ENCODE assay signal across 20 cellular contexts in genomic region chr18:5729983-5730699, GRCh38.
"Had no signal": no experiment of that assay in that cellular context is flagged by ENCODE, and none has a peak within 500 bp of the region (broad histone marks: within the 10 kb centered on the region; RNA-seq: fewer than 3 reads in every experiment).

No MANE protein-coding gene starts in this region.

- DNase-seq: activated CD4-positive, alpha-beta T cell treated with anti-CD3 and anti-CD28 coated beads for 4 hours; activated CD4-positive, alpha-beta T cell treated with anti-CD3 and anti-CD28 coated beads, Interleukin-2, amount 50 U/mL, for 48 hours; activated CD4-positive, CD25-positive, alpha-beta regulatory T cell; activated CD8-positive, alpha-beta memory T cell treated with anti-CD3 and anti-CD28 coated beads, Interleukin-2, amount 50 U/mL, for 48 hours; activated naive CD4-positive, alpha-beta T cell; activated naive CD8-positive, alpha-beta T cell treated with anti-CD3 and anti-CD28 coated beads for 36 hours; activated T-cell treated with anti-CD3 and anti-CD28 coated beads, Interleukin-2, amount 50 U/mL, for 4 hours; amygdala; foreskin melanocyte; lower lobe of right lung; mesendoderm; naive thymus-derived CD4-positive, alpha-beta T cell; stimulated activated CD4-positive, alpha-beta T cell treated with anti-CD3 and anti-CD28 coated beads, Interleukin-1b, Interleukin-23, amount 100 ng/mL, for 48 hours; stimulated activated naive CD8-positive, alpha-beta T cell treated with anti-CD3 and anti-CD28 coated beads, Interleukin-15, amount 100 ng/mL, for 72 hours; T-helper 17 cell had no signal

- H3K9me3 Mint-ChIP-seq: activated naive CD8-positive, alpha-beta T cell treated with anti-CD3 and anti-CD28 coated beads for 36 hours; activated T-cell treated with anti-CD3 and anti-CD28 coated beads, Interleukin-2, amount 50 U/mL, for 4 hours; activated T-helper 2 cell treated with anti-CD3 and anti-CD28 coated beads, Interferon-gamma antibody, Interleukin-2, Interleukin-4, amounts not matched to agents 10 μg/mL and 5 μg/mL and 100 μg/mL, durations not matched to agents 14 hours and 24 hours and 36 hours; type B pancreatic cell had no signal

- H3K4me1 Mint-ChIP-seq: activated naive CD8-positive, alpha-beta T cell treated with anti-CD3 and anti-CD28 coated beads for 36 hours; naive thymus-derived CD4-positive, alpha-beta T cell; stimulated activated effector memory CD8-positive, alpha-beta T cell treated with anti-CD3 and anti-CD28 coated beads, Interleukin-12 subunit alpha, Interleukin-12 subunit beta, amount 100 ng/mL, for 72 hours; stimulated activated naive CD8-positive, alpha-beta T cell treated with anti-CD3 and anti-CD28 coated beads, Interleukin-15, amount 100 ng/mL, for 72 hours; T-helper 17 cell had no signal

- H3K27ac ChIP-seq: lower lobe of right lung, skin epidermis had no signal

- H3K27ac Mint-ChIP-seq: activated naive CD8-positive, alpha-beta T cell treated with anti-CD3 and anti-CD28 coated beads for 36 hours; activated T-helper 2 cell treated with anti-CD3 and anti-CD28 coated beads, Interferon-gamma antibody, Interleukin-2, Interleukin-4, amounts not matched to agents 10 μg/mL and 5 μg/mL and 100 μg/mL, durations not matched to agents 14 hours and 24 hours and 36 hours; naive thymus-derived CD4-positive, alpha-beta T cell; stimulated activated effector memory CD8-positive, alpha-beta T cell treated with anti-CD3 and anti-CD28 coated beads, Interleukin-12 subunit alpha, Interleukin-12 subunit beta, amount 100 ng/mL, for 72 hours; stimulated activated naive CD8-positive, alpha-beta T cell treated with anti-CD3 and anti-CD28 coated beads, Interleukin-15, amount 100 ng/mL, for 72 hours; T-helper 17 cell; type B pancreatic cell had no signal

- H3K4me1 ChIP-seq: lower lobe of right lung had no signal

- H3K4me3 ChIP-seq: lower lobe of right lung, skin epidermis had no signal

- H3K27me3 Mint-ChIP-seq: T-helper 17 cell had no signal

- FAIRE-seq: islet of Langerhans had no signal

- H3K4me3 Mint-ChIP-seq: activated naive CD8-positive, alpha-beta T cell treated with anti-CD3 and anti-CD28 coated beads for 36 hours; activated T-cell treated with anti-CD3 and anti-CD28 coated beads, Interleukin-2, amount 50 U/mL, for 4 hours; naive thymus-derived CD4-positive, alpha-beta T cell; stimulated activated effector memory CD8-positive, alpha-beta T cell treated with anti-CD3 and anti-CD28 coated beads, Interleukin-12 subunit alpha, Interleukin-12 subunit beta, amount 100 ng/mL, for 72 hours; stimulated activated naive CD8-positive, alpha-beta T cell treated with anti-CD3 and anti-CD28 coated beads, Interleukin-15, amount 100 ng/mL, for 72 hours; T-helper 17 cell; type B pancreatic cell had no signal

- H3K36me3 Mint-ChIP-seq: activated naive CD8-positive, alpha-beta T cell treated with anti-CD3 and anti-CD28 coated beads for 36 hours; naive thymus-derived CD4-positive, alpha-beta T cell; stimulated activated effector memory CD8-positive, alpha-beta T cell treated with anti-CD3 and anti-CD28 coated beads, Interleukin-12 subunit alpha, Interleukin-12 subunit beta, amount 100 ng/mL, for 72 hours; type B pancreatic cell had no signal

- H3K9me3 ChIP-seq: lower lobe of right lung had no signal

- H3K36me3 ChIP-seq: lower lobe of right lung had no signal

- ATAC-seq: activated T-cell treated with anti-CD3 and anti-CD28 coated beads, Interleukin-2, amount 50 U/mL, for 4 hours; lower lobe of right lung; naive thymus-derived CD4-positive, alpha-beta T cell; stimulated activated effector memory CD8-positive, alpha-beta T cell treated with anti-CD3 and anti-CD28 coated beads, Interleukin-12 subunit alpha, Interleukin-12 subunit beta, amount 100 ng/mL, for 72 hours; stimulated activated naive CD8-positive, alpha-beta T cell treated with anti-CD3 and anti-CD28 coated beads, Interleukin-15, amount 100 ng/mL, for 72 hours; T-helper 17 cell had no signal
